In the genomic region with DNA sequence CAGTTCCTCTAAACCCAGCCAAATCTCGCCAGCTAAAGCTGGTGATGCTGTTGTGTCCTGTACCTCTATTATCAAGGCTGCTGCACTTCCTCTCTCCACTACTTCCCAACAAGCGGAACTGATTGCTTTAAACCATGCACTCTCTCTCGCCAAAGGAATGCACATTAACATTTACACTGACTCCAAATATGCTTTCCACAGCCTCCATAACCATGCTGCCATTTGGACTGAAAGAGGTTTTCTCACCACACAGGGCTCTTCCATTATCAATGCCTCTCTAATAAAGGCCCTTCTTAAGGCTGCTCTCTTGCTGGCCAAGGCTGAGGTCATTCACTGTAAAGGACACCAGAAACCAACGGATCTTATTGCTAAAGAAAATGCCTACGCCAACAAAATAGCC, we compare ENCODE assay signal across 1 cellular context.
TF ChIP-seq lines count a peak whose summit lies in the region.

No MANE protein-coding gene starts in this region.

TF ChIP-seq in HepG2, 621 proteins besides CTCF, POLR2A, EP300 and RAD21:
- TF ChIP-seq TEAD3 (CRISPR knock-in tag; optimal IDR thresholded peaks at IDR 0.05; ENCODE audit: borderline replicate concordance) (peak; percentile 51), ZNF282 (IDR thresholded peaks at IDR 0.05; ENCODE audit: partially characterized antibody) (no peak), SMARCC2 (IDR thresholded peaks at IDR 0.05) (no peak)
TF ChIP-seq in HepG2: peak in this region for 1.
